Comparison of ENCODE assay signal across 24 cellular contexts in genomic region chr22:27515091-27515523, GRCh38.
DNase-seq lines count a peak whose midpoint lies in the region; ATAC-seq and TF ChIP-seq lines count a peak whose summit lies in the region.
"Had no signal": no experiment of that assay in that cellular context is flagged by ENCODE, and none has a peak within 500 bp of the region (broad histone marks: within the 10 kb centered on the region; RNA-seq: fewer than 3 reads in every experiment).

No MANE protein-coding gene starts in this region.

- H3K9me3 ChIP-seq in mammary epithelial cell (replicated peaks; ENCODE audit: insufficient read depth, low read length) (no peaks in the 10 kb centered on the region), breast epithelium (no peaks in the 10 kb centered on the region), heart right ventricle (peaks cover 0 to 16% (median 0%) of the 10 kb centered on the region in 11 donors), gastrocnemius medialis (no peaks in the 10 kb centered on the region)
- H3K9me3 ChIP-seq: stomach had no signal

- dilution Hi-C loops in mammary epithelial cell (cut with HindIII; ENCODE audit: low sequenced_read_pairs) = no loop called here

- no peak overlapping the region for H3K9ac ChIP-seq in mammary epithelial cell (ENCODE audit: insufficient read depth, low read length)

- ATAC-seq in heart right ventricle = peak; percentile 66 to 81 (median 73)
- peak in 1 of 2 donors; percentile 27 for ATAC-seq in gastrocnemius medialis
- ATAC-seq in HG02571 (IDR thresholded peaks at IDR 0.05; ENCODE audit: unreplicated experiment) = no peak
- ATAC-seq: activated naive CD8-positive, alpha-beta T cell treated with anti-CD3 and anti-CD28 coated beads, Interleukin-2, amount 50 U/mL, for 24 hours; CD8-positive, alpha-beta T cell had no signal

- BruUV-seq in mammary epithelial cell (replicated peaks; lab: Mats Ljungman, UMichigan) = no TSS peak

- H3K36me3 ChIP-seq in mammary epithelial cell (ENCODE audit: insufficient read depth, low read length) = no peaks in the 10 kb centered on the region
- H3K36me3 ChIP-seq in breast epithelium = no peaks in the 10 kb centered on the region
- H3K36me3 ChIP-seq in heart right ventricle = no peaks in the 10 kb centered on the region
- no peaks in the 10 kb centered on the region for H3K36me3 ChIP-seq in gastrocnemius medialis
- H3K36me3 ChIP-seq in brain microvascular endothelial cell (replicated peaks) = no peaks in the 10 kb centered on the region
- H3K36me3 ChIP-seq: cardiac muscle cell, stomach had no signal

- H3K4me3 ChIP-seq in mammary epithelial cell (replicated peaks in 1 of 3; ENCODE audit: insufficient read depth in 1 of 3, low read depth in 2 of 3, low read length in 3 of 3) = no peak overlapping the region
- no peak overlapping the region for H3K4me3 ChIP-seq in breast epithelium
- H3K4me3 ChIP-seq in heart right ventricle = no peak overlapping the region
- H3K4me3 ChIP-seq in gastrocnemius medialis = no peak overlapping the region
- no peak overlapping the region for H3K4me3 ChIP-seq in brain microvascular endothelial cell (ENCODE audit: low read depth, low read length)
- no peak overlapping the region for H3K4me3 ChIP-seq in foreskin fibroblast (ENCODE audit: low read depth in 1 of 2, low read length in 2 of 2)
- H3K4me3 ChIP-seq: cardiac muscle cell, stomach had no signal

- no peak overlapping the region for H3K4me2 ChIP-seq in mammary epithelial cell (ENCODE audit: insufficient read depth, low read depth, low read length)

- TF ChIP-seq CTCF in mammary epithelial cell (conservative IDR thresholded peaks at IDR 0.05 in 1 of 2, IDR thresholded peaks at IDR 0.05 in 1 of 2; ENCODE audit: extremely low read depth in 1 of 2, insufficient read depth in 1 of 2, low read depth in 1 of 2, low read length in 2 of 2) (no peak), breast epithelium (IDR thresholded peaks at IDR 0.05) (no peak), heart right ventricle (IDR thresholded peaks at IDR 0.05) (no peak), gastrocnemius medialis (IDR thresholded peaks at IDR 0.05 in 4 of 5, conservative IDR thresholded peaks at IDR 0.05 in 1 of 5) (no peak), brain microvascular endothelial cell (IDR thresholded peaks at IDR 0.05; ENCODE audit: low read depth, low read length, missing control alignments) (no peak), foreskin fibroblast (IDR thresholded peaks at IDR 0.05; ENCODE audit: low read depth, low read length) (no peak)

- H3K79me2 ChIP-seq in mammary epithelial cell (ENCODE audit: insufficient read depth, low read length) = no peaks in the 10 kb centered on the region

- CTCF ChIA-PET in mammary epithelial cell (lab: Charles Lee; ENCODE audit: low non-redundant PET) = no interaction called here

- no peaks in the 10 kb centered on the region for H3K27me3 ChIP-seq in mammary epithelial cell (ENCODE audit: insufficient read depth, low read length)
- H3K27me3 ChIP-seq in breast epithelium = no peaks in the 10 kb centered on the region
- H3K27me3 ChIP-seq in heart right ventricle = no peaks in the 10 kb centered on the region
- no peaks in the 10 kb centered on the region for H3K27me3 ChIP-seq in gastrocnemius medialis
- no peaks in the 10 kb centered on the region for H3K27me3 ChIP-seq in brain microvascular endothelial cell (replicated peaks)
- H3K27me3 ChIP-seq: cardiac muscle cell, stomach had no signal

- no peak for TF ChIP-seq POLR2A in breast epithelium (IDR thresholded peaks at IDR 0.05)
- no peak for TF ChIP-seq POLR2A in gastrocnemius medialis (IDR thresholded peaks at IDR 0.05)

- in situ Hi-C loops in mammary epithelial cell (cut with MboI; ENCODE audit: low sequenced_read_pairs in 2 of 2) (no loop called here), gastrocnemius medialis (cut with MboI; ENCODE audit: low sequenced_read_pairs in 4 of 4) (no loop called here), brain microvascular endothelial cell (cut with HindIII; ENCODE audit: low pct_ligation_motif_present, low sequenced_read_pairs) (no loop called here)

- H3K27ac ChIP-seq in mammary epithelial cell (ENCODE audit: insufficient read depth, low read depth, low read length) (no peak overlapping the region), breast epithelium (peak overlapping the region in 1 of 2 donors; percentile 28), heart right ventricle (peak overlapping the region in 8 of 10 donors; percentile 6 to 81 (median 58)), gastrocnemius medialis (peak overlapping the region in 2 of 4 donors; percentile 8 to 16), brain microvascular endothelial cell (no peak overlapping the region)
- H3K27ac ChIP-seq: 22Rv1, cardiac muscle cell had no signal

- H2AFZ ChIP-seq in mammary epithelial cell (ENCODE audit: low read depth, low read length) = peak overlapping the region; percentile 46

- H3K4me1 ChIP-seq in mammary epithelial cell (ENCODE audit: insufficient read depth, low read length) (peaks cover 19% of the 10 kb centered on the region), breast epithelium (peaks cover 0 to 6% of the 10 kb centered on the region in 2 donors), heart right ventricle (peaks cover 0 to 30% (median 10%) of the 10 kb centered on the region in 9 donors), gastrocnemius medialis (peaks cover 15 to 32% of the 10 kb centered on the region in 2 donors)

- DNase-seq in mammary epithelial cell (no peak), breast epithelium (ENCODE audit: low spot score in 2 of 2) (no peak), heart right ventricle (peak; percentile 49 to 73), gastrocnemius medialis (peak; percentile 11 to 34), brain microvascular endothelial cell (no peak), foreskin fibroblast (no peak), medulla oblongata (ENCODE audit: extremely low spot score) (no peak)
- DNase-seq: activated CD4-positive, alpha-beta memory T cell treated with anti-CD3 and anti-CD28 coated beads, Interleukin-2, amount 10 ng/mL, durations not matched to agents 7 days and 5 days; activated gamma-delta T cell; activated naive CD8-positive, alpha-beta T cell treated with anti-CD3 and anti-CD28 coated beads, Interleukin-2, amount 50 U/mL, for 24 hours; activated T-cell treated with anti-CD3 and anti-CD28 coated beads for 4 hours; CD8-positive, alpha-beta T cell; dermis blood vessel endothelial cell; DMS153; kidney; NCI-H1048; NCI-H1930; NCI-H226; NCI-H82; retina; stomach had no signal

- WGBS in mammary epithelial cell (ENCODE audit: low coverage, missing lambda C conversion rate) = 73% methylated on average over 3 of the region's 3 CpGs
- 64 to 77% methylated on average over 3 of the region's 3 CpGs for WGBS in heart right ventricle, 2 donors

- no peaks in the 10 kb centered on the region for H4K20me1 ChIP-seq in mammary epithelial cell (ENCODE audit: insufficient read depth, low read length)

- intact Hi-C loops in mammary epithelial cell (cut with micrococcal nuclease) = no loop called here
- intact Hi-C loops in breast epithelium (cut with DNase I; ENCODE audit: low total_unique reads) = loop anchor here (5.0 kb wide), 1 partner anchor 1293 kb away; no protein-coding TSS in a partner anchor
- intact Hi-C loops in heart right ventricle (cut with DNase I) = loop anchor here in 3 of 10 donors (2.0 to 10.0 kb wide), 5 partner anchors 62 to 300 kb away; partner anchors contain the start of gene MN1 (in 1 of the 3)
- intact Hi-C loops in gastrocnemius medialis (cut with DNase I; ENCODE audit: low total_unique reads) = no loop called here

Comparison
In these comparisons a context has a peak if more than half of its experiments do, and no peak if none do; other contexts are left out.
1. DNase-seq: peak in heart right ventricle (2 of 2) and gastrocnemius medialis (2 of 2); none in mammary epithelial cell (single experiment), breast epithelium (0 of 2), brain microvascular endothelial cell (single experiment), foreskin fibroblast (0 of 2) and medulla oblongata (single experiment).
2. H3K27ac ChIP-seq: peak in heart right ventricle (8 of 10); none in mammary epithelial cell (single experiment) and brain microvascular endothelial cell (single experiment).